Comparison of ENCODE assay signal across 8 cellular contexts in the genomic region with DNA sequence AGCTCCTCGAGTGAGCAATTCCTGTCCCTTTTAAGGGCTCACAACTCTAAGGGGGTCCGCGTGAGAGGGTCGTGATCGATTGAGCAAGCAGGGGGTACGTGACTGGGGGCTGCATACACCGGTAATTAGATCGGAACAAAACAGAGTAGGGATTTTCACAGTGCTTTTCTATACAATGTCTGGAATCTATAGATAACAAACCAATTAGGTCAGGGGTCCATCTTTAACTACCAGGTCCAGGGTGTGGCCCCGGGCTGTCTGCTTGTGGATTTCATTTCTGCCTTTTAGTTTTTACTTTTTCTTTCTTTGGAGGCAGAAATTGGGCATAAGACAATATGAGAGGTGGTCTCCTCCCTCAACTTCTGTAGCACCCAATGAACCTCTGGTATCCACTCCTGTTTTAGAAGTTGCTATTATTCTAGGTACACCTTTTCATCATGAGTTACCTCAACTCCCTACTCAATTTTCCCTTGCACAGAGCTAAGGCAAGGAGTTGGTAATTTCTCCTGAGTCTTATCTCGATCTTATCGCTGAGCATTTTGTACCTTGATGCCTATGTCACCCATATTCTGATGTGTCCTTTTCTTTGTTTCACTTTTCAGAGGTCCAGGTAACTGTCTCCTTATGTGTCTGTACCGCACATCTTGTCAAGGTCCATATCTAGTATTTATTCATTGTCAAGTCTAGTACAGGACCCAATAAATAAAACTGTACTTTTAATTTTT. TPM values are rescaled to one million over a fixed set of nuclear protein-coding genes. Genes with fewer than 3 reads are reported as not detected.
DNase-seq lines count a peak whose midpoint lies in the region; ATAC-seq, FAIRE-seq and TF ChIP-seq lines count a peak whose summit lies in the region.
"Not testable (repeated sequence)": the region's sequence is repeated elsewhere in the genome, so short reads cannot be mapped to it uniquely, and the experiment has no call there.

No MANE protein-coding gene starts in this region.

- intact Hi-C loops in vagina (cut with DNase I) = not testable (repeated sequence)

- not testable (repeated sequence) for H3K9me3 ChIP-seq in ES-I3 (ENCODE audit: control insufficient read depth, insufficient read depth, low read length); OCI-LY3 (ENCODE audit: insufficient read depth, low read length); mucosa of rectum (ENCODE audit: control insufficient read depth in 2 of 2, low read length in 2 of 2); small intestine (ENCODE audit: control insufficient read depth, low read depth); vagina

- H3K79me2 ChIP-seq in OCI-LY3 (ENCODE audit: low read length) = peaks cover 28% of the 10 kb centered on the region

- peak overlapping the region; percentile 76 for H3K4me3 ChIP-seq in OCI-LY3 (ENCODE audit: low read length)
- H3K4me3 ChIP-seq in foreskin fibroblast (ENCODE audit: low read depth in 1 of 2, low read length in 2 of 2) = peak overlapping the region; percentile 67
- peak overlapping the region; percentile 68 to 69 for H3K4me3 ChIP-seq in mucosa of rectum (ENCODE audit: low read length in 2 of 2)
- peak overlapping the region; percentile 25 to 51 for H3K4me3 ChIP-seq in small intestine (ENCODE audit: low read depth in 1 of 2, low read length in 2 of 2)
- peak overlapping the region; percentile 36 to 40 for H3K4me3 ChIP-seq in vagina

- peaks cover 14 to 27% of the 10 kb centered on the region in 2 donors for H3K36me3 Mint-ChIP-seq in activated T-cell treated with anti-CD3 and anti-CD28 coated beads, Interleukin-2, amount 50 U/mL, for 72 hours (ENCODE audit: insufficient read depth in 2 of 2)
- peaks cover 23% of the 10 kb centered on the region for H3K36me3 Mint-ChIP-seq in central memory CD8-positive, alpha-beta T cell (ENCODE audit: insufficient read depth)

- H3K27me3 Mint-ChIP-seq in activated T-cell treated with anti-CD3 and anti-CD28 coated beads, Interleukin-2, amount 50 U/mL, for 72 hours (ENCODE audit: low read depth); central memory CD8-positive, alpha-beta T cell: not testable (repeated sequence)

- not testable (repeated sequence) for H3K36me3 ChIP-seq in ES-I3 (ENCODE audit: insufficient read depth, low read length); OCI-LY3 (replicated peaks; ENCODE audit: low read depth, low read length); mucosa of rectum (ENCODE audit: control insufficient read depth in 2 of 2, insufficient read depth in 2 of 2, low read length in 2 of 2); small intestine (ENCODE audit: control insufficient read depth in 2 of 2, insufficient read depth in 2 of 2, low read length in 2 of 2); vagina

- not testable (repeated sequence) for DNase-seq in activated T-cell treated with anti-CD3 and anti-CD28 coated beads, Interleukin-2, amount 50 U/mL, for 72 hours; central memory CD8-positive, alpha-beta T cell (ENCODE audit: low spot score in 2 of 2); foreskin fibroblast; vagina (ENCODE audit: extremely low spot score in 2 of 2)
- DNase-seq in small intestine = peak; percentile 25

- 42 to 45% (median 44%) methylated on average over 11 to 12 of the region's 12 CpGs for WGBS in small intestine, 3 donors

- ATAC-seq in activated T-cell treated with anti-CD3 and anti-CD28 coated beads, Interleukin-2, amount 50 U/mL, for 72 hours (replicated peaks in 1 of 2) = peak; percentile 31 to 37
- not testable (repeated sequence) for ATAC-seq in central memory CD8-positive, alpha-beta T cell (replicated peaks; ENCODE audit: extremely low read depth, poor library complexity, severe bottlenecking)

- H4K20me1 ChIP-seq in OCI-LY3 (ENCODE audit: insufficient read depth, low read length) = not testable (repeated sequence)

- H3K27me3 ChIP-seq in OCI-LY3 (ENCODE audit: low read depth, low read length); mucosa of rectum (ENCODE audit: control insufficient read depth in 2 of 2, insufficient read depth in 2 of 2, low read length in 2 of 2); small intestine (ENCODE audit: control insufficient read depth in 2 of 2, insufficient read depth in 2 of 2, low read length in 2 of 2); vagina: not testable (repeated sequence)

- TF ChIP-seq CTCF in OCI-LY3 (IDR thresholded peaks at IDR 0.05; ENCODE audit: low read depth, low read length); foreskin fibroblast (IDR thresholded peaks at IDR 0.05; ENCODE audit: low read depth, low read length); vagina (IDR thresholded peaks at IDR 0.05): not testable (repeated sequence)

- H3K4me1 Mint-ChIP-seq in activated T-cell treated with anti-CD3 and anti-CD28 coated beads, Interleukin-2, amount 50 U/mL, for 72 hours (ENCODE audit: low read depth) = peaks cover 58% of the 10 kb centered on the region
- peaks cover 66% of the 10 kb centered on the region for H3K4me1 Mint-ChIP-seq in central memory CD8-positive, alpha-beta T cell

- peak overlapping the region; percentile 56; the same call in 1 of the 2 replicates for H3K9ac ChIP-seq in ES-I3 (ENCODE audit: low read depth, low read length)
- peak overlapping the region; percentile 78 for H3K9ac ChIP-seq in OCI-LY3 (ENCODE audit: low read length)
- H3K9ac ChIP-seq in mucosa of rectum (ENCODE audit: low read depth in 1 of 2, low read length in 2 of 2) = peak overlapping the region; percentile 53 to 66

- peaks cover 12% of the 10 kb centered on the region; the same call in 1 of the 2 replicates for H3K4me1 ChIP-seq in ES-I3 (ENCODE audit: insufficient read depth, low read length)
- H3K4me1 ChIP-seq in OCI-LY3 (ENCODE audit: low read length) = peaks cover 33% of the 10 kb centered on the region
- not testable (repeated sequence) for H3K4me1 ChIP-seq in mucosa of rectum (ENCODE audit: control insufficient read depth in 2 of 2, insufficient read depth in 2 of 2, low read length in 2 of 2); small intestine (ENCODE audit: control insufficient read depth in 2 of 2, insufficient read depth in 1 of 2, low read depth in 1 of 2, low read length in 1 of 2)
- H3K4me1 ChIP-seq in vagina = peaks cover 44% of the 10 kb centered on the region

- H3K27ac ChIP-seq in OCI-LY3 (ENCODE audit: low read length) (peak overlapping the region; percentile 76), mucosa of rectum (ENCODE audit: low read depth in 2 of 2, low read length in 2 of 2) (peak overlapping the region; percentile 64 to 85), small intestine (ENCODE audit: low read depth in 1 of 2, low read length in 1 of 2) (peak overlapping the region; percentile 52 to 94), vagina (peak overlapping the region; percentile 75)

- H3K4me3 Mint-ChIP-seq in activated T-cell treated with anti-CD3 and anti-CD28 coated beads, Interleukin-2, amount 50 U/mL, for 72 hours = peak overlapping the region; percentile 91 to 96
- peak overlapping the region; percentile 94 for H3K4me3 Mint-ChIP-seq in central memory CD8-positive, alpha-beta T cell

- TF ChIP-seq POLR2A in vagina (IDR thresholded peaks at IDR 0.05) = not testable (repeated sequence)

- not testable (repeated sequence) for H3K9me3 Mint-ChIP-seq in activated T-cell treated with anti-CD3 and anti-CD28 coated beads, Interleukin-2, amount 50 U/mL, for 72 hours; central memory CD8-positive, alpha-beta T cell

- peak overlapping the region; percentile 43; the same call in 1 of the 2 replicates for H2AFZ ChIP-seq in OCI-LY3 (ENCODE audit: low read depth, low read length)

- FAIRE-seq in small intestine (lab: Jason Lieb, UNC) = not testable (repeated sequence)

- peak overlapping the region; percentile 88 for H3K27ac Mint-ChIP-seq in activated T-cell treated with anti-CD3 and anti-CD28 coated beads, Interleukin-2, amount 50 U/mL, for 72 hours
- H3K27ac Mint-ChIP-seq in central memory CD8-positive, alpha-beta T cell (ENCODE audit: low read depth) = peak overlapping the region; percentile 93

- H3K4me2 ChIP-seq in OCI-LY3 (ENCODE audit: low read length) = peak overlapping the region; percentile 95

RNA-seq across cellular contexts. Expression of gene TRIM22, which starts 1.8 kb away (rescaled TPM):
- 100 to 1,000 TPM; 159 to 180 TPM for total RNA-seq in activated T-cell treated with anti-CD3 and anti-CD28 coated beads, Interleukin-2, amount 50 U/mL, for 72 hours
- polyA plus RNA-seq in small intestine = 10 to 100 TPM in 2 of 3 donors, 1 to 10 TPM in 1; 7.4 to 19.2 (median 10.3) TPM
- 32.7 TPM for total RNA-seq in vagina

RNA-seq across cellular contexts. Expression of gene TRIM5, which starts 6.5 kb away (rescaled TPM):
- 10 to 100 TPM; 12.9 to 19.4 TPM for total RNA-seq in activated T-cell treated with anti-CD3 and anti-CD28 coated beads, Interleukin-2, amount 50 U/mL, for 72 hours
- polyA plus RNA-seq in small intestine = 10 to 100 TPM in 2 of 3 donors, 1 to 10 TPM in 1; 6.5 to 12.5 (median 10.4) TPM
- total RNA-seq in vagina = 20.4 TPM

RNA-seq across cellular contexts. Expression of gene OR56B1, which starts 44.8 kb away (rescaled TPM):
- under 1 TPM; 0.24 to 0.56 TPM for total RNA-seq in activated T-cell treated with anti-CD3 and anti-CD28 coated beads, Interleukin-2, amount 50 U/mL, for 72 hours
- polyA plus RNA-seq in small intestine = under 1 TPM in 1 of 3 donors, not detected in 2; 0.03 TPM
- not detected for total RNA-seq in vagina
